Comparison of ENCODE assay signal across 8 cellular contexts in the genomic region with DNA sequence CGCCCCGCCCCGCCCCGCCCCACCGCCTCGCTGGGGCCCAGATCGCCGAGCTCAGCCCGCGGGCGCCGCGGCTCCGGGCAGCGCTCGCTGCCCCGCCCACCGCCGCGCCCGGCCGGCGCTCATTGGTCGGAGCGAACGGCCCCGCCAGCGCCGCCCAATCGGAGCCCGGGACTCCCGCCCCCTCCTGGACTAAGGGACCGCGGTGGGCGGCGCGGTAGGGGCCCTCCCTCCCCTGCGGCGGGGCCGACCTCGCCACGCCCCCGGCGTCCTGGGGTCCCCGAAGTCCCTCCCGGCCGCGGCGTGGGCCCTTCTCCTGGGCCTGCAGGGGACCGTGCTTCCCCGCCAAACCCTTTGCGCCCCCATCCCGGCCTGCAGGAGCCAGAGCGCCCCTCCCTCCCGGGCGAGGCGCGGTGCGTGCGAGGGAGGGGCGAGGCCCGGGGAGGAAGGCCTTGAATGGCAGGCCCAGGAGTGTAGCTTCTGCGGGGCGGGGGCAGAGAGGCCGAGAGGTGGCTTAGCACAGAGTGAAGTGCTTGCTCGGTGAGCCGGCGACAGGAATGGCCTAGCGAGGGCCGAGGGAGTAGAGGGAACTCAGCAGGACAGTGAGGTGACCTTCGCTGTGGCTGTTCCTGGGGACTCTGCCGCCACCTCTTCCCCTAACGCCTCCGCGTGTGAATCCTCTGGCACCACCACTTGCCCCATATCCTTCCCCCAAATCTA. TPM values are rescaled to one million over a fixed set of nuclear protein-coding genes. Genes with fewer than 3 reads are reported as not detected.
DNase-seq lines count a peak whose midpoint lies in the region; ATAC-seq lines count a peak whose summit lies in the region.

TSS of gene CAMKK1 (minus strand) at position 51 of the 717 bp plus-strand sequence. CDS start 7,366 bp downstream, outside the sequence.

- H4K20me1 ChIP-seq in BLaER1, result peaks cover 37% of the 10 kb centered on the region

- no peaks in the 10 kb centered on the region for H3K9me3 Mint-ChIP-seq in activated CD4-positive, alpha-beta memory T cell treated with anti-CD3 and anti-CD28 coated beads, Interleukin-2, amount 10 ng/mL, durations not matched to agents 7 days and 5 days

- peak within 1 kb of the TSS; percentile 72 for H3K27ac Mint-ChIP-seq in activated CD4-positive, alpha-beta memory T cell treated with anti-CD3 and anti-CD28 coated beads, Interleukin-2, amount 10 ng/mL, durations not matched to agents 7 days and 5 days

- peaks cover 20% of the 10 kb centered on the region for H3K4me1 Mint-ChIP-seq in activated CD4-positive, alpha-beta memory T cell treated with anti-CD3 and anti-CD28 coated beads, Interleukin-2, amount 10 ng/mL, durations not matched to agents 7 days and 5 days

- ATAC-seq in HG03378 (IDR thresholded peaks at IDR 0.05; ENCODE audit: unreplicated experiment), result peak; percentile 42

- peaks cover 8% of the 10 kb centered on the region for H3K27me3 Mint-ChIP-seq in activated CD4-positive, alpha-beta memory T cell treated with anti-CD3 and anti-CD28 coated beads, Interleukin-2, amount 10 ng/mL, durations not matched to agents 7 days and 5 days

- CTCF ChIA-PET in activated CD4-positive, alpha-beta memory T cell treated with anti-CD3 and anti-CD28 coated beads, Interleukin-2, amount 10 ng/mL, durations not matched to agents 7 days and 5 days (lab: Charles Lee), result interaction anchor here (1.0 to 2.8 kb wide), 3 partner anchors 30 to 49 kb away, joined by 3 to 14 read pairs (median 4); partner anchors contain the start of gene NCBP3

- DNase-seq in GM19238 (ENCODE audit: insufficient read length, low spot score) (peak; percentile 99), NCI-H69 (lab: John Stamatoyannopoulos, UW) (peak; percentile 91), ecto neural progenitor cell (ENCODE audit: low spot score) (peak; percentile 94), lung microvascular endothelial cell (ENCODE audit: low read depth in 2 of 2) (peak; percentile 85 to 90)
- peak; percentile 92 for DNase-seq in activated CD4-positive, alpha-beta memory T cell treated with anti-CD3 and anti-CD28 coated beads, Interleukin-2, amount 10 ng/mL, durations not matched to agents 7 days and 5 days
- DNase-seq in stimulated activated CD4-positive, alpha-beta T cell treated with anti-CD3 and anti-CD28 coated beads, TNF-alpha, amount 100 ng/mL, for 4 hours (ENCODE audit: low read depth in 3 of 3), result peak; percentile 75 to 82 (median 76)

- peak within 1 kb of the TSS; percentile 100 for H3K4me2 ChIP-seq in BLaER1

- H3K27me3 ChIP-seq in BLaER1, result peaks cover 5% of the 10 kb centered on the region; the same call in 1 of the 2 replicates

- POLR2A ChIA-PET in activated CD4-positive, alpha-beta memory T cell treated with anti-CD3 and anti-CD28 coated beads, Interleukin-2, amount 10 ng/mL, durations not matched to agents 7 days and 5 days (lab: Charles Lee), result interaction anchor here (0.8 to 2.1 kb wide), 5 partner anchors 10 to 250 kb away, joined by 3 to 7 read pairs (median 5); partner anchors contain the start of genes CYB5D2, HASPIN, NCBP3 and ZZEF1

- H3K4me3 Mint-ChIP-seq in activated CD4-positive, alpha-beta memory T cell treated with anti-CD3 and anti-CD28 coated beads, Interleukin-2, amount 10 ng/mL, durations not matched to agents 7 days and 5 days, result peak within 1 kb of the TSS; percentile 74

- peaks cover 84% of the 10 kb centered on the region for H3K4me1 ChIP-seq in BLaER1

- H3K9me3 ChIP-seq in BLaER1, result no peaks in the 10 kb centered on the region

- H3K9ac ChIP-seq in BLaER1, result peak within 1 kb of the TSS; percentile 75

- H3K27ac ChIP-seq in BLaER1, result peak within 1 kb of the TSS; percentile 59

- peaks cover 17% of the 10 kb centered on the region for H3K36me3 ChIP-seq in BLaER1

- no peaks in the 10 kb centered on the region for H3K36me3 Mint-ChIP-seq in activated CD4-positive, alpha-beta memory T cell treated with anti-CD3 and anti-CD28 coated beads, Interleukin-2, amount 10 ng/mL, durations not matched to agents 7 days and 5 days (ENCODE audit: low read depth)

- peak within 1 kb of the TSS; percentile 80 for H3K4me3 ChIP-seq in BLaER1

RNA-seq across cellular contexts. Expression of gene CAMKK1, which starts in this region (rescaled TPM):
- 1 to 10 TPM; 1.4 to 1.8 TPM for total RNA-seq in activated CD4-positive, alpha-beta memory T cell treated with anti-CD3 and anti-CD28 coated beads, Interleukin-2, amount 10 ng/mL, durations not matched to agents 7 days and 5 days
- 0.65 and 0.79 TPM in 2 replicates for total RNA-seq in lung microvascular endothelial cell

Comparison
In these comparisons a context has a peak if more than half of its experiments do, and no peak if none do; other contexts are left out.
1. Peak in every context shown above with its lines: DNase-seq, ATAC-seq, H3K4me3 ChIP-seq and H3K27ac ChIP-seq.
2. Peak in DNase-seq in lung microvascular endothelial cell; RNA of the gene not detected or under 1 TPM.